In the genomic region with DNA sequence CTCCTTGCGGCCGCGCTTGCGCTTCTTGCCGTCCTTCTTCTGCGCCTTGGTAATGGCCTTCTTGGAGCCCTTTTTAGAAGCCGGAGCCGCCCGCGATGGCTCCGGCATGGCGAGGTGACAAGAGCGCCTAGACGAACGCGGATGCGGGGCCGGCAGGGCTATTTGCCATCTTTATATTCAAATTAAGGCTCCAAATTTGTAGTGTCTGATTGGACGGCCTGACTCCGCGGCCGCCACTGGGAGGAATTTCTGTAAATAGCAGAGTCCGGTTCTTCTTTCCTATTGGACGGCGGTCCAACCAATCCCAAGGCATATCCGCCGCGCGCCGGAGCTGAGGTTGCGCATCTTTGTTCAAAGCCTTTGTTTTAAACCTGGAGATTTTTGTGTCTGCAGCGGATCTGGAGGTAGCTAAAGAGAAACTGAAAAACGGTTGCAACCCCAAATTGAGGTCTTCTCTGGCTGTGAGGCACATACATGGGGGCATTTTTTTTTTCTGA, we compare ENCODE assay signal across 8 cellular contexts. TPM values are rescaled to one million over a fixed set of nuclear protein-coding genes. Genes with fewer than 3 reads are reported as not detected.
DNase-seq lines count a peak whose midpoint lies in the region; ATAC-seq and TF ChIP-seq lines count a peak whose summit lies in the region.

No MANE protein-coding gene starts in this region.

- intact Hi-C loops in mammary epithelial cell (cut with micrococcal nuclease), result no loop called here

- no peak overlapping the region for H3K9ac ChIP-seq in mammary epithelial cell (ENCODE audit: insufficient read depth, low read length)

- H3K9me3 ChIP-seq in mammary epithelial cell (replicated peaks; ENCODE audit: insufficient read depth, low read length), result no peaks in the 10 kb centered on the region

- peak; percentile 82 for DNase-seq in DMS79 (lab: John Stamatoyannopoulos, UW)
- DNase-seq in NAMALWA (ENCODE audit: low spot score), result peak; percentile 92
- peak; percentile 41 for DNase-seq in mammary epithelial cell
- peak; percentile 85 to 89 (median 85) for DNase-seq in immature natural killer cell
- peak; percentile 60 to 62 for DNase-seq in stimulated activated CD4-positive, alpha-beta T cell treated with anti-CD3 and anti-CD28 coated beads, Interleukin-1b, Interleukin-23, amount 100 ng/mL, for 1 hour (ENCODE audit: low read depth in 2 of 2)
- no peak for DNase-seq in LoVo (ENCODE audit: low spot score)

- H3K27ac ChIP-seq in mammary epithelial cell (ENCODE audit: insufficient read depth, low read depth, low read length), result no peak overlapping the region

- no peaks in the 10 kb centered on the region for H4K20me1 ChIP-seq in mammary epithelial cell (ENCODE audit: insufficient read depth, low read length)

- BruUV-seq in mammary epithelial cell (replicated peaks; lab: Mats Ljungman, UMichigan), result no TSS peak

- no peaks in the 10 kb centered on the region for H3K79me2 ChIP-seq in mammary epithelial cell (ENCODE audit: insufficient read depth, low read length)

- H3K4me2 ChIP-seq in mammary epithelial cell (ENCODE audit: insufficient read depth, low read depth, low read length), result peak overlapping the region; percentile 63

- H3K9me3 Mint-ChIP-seq in immature natural killer cell, result no peaks in the 10 kb centered on the region

- WGBS in mammary epithelial cell (ENCODE audit: low coverage, missing lambda C conversion rate), result 3% methylated on average over 32 of the region's 33 CpGs

- peak overlapping the region; percentile 0 to 87 (median 72) for H3K27ac Mint-ChIP-seq in immature natural killer cell

- peak; percentile 84 for ATAC-seq in GM21619 (IDR thresholded peaks at IDR 0.05; ENCODE audit: unreplicated experiment)

- in situ Hi-C loops in mammary epithelial cell (cut with MboI; ENCODE audit: low sequenced_read_pairs in 2 of 2), result no loop called here

- dilution Hi-C loops in mammary epithelial cell (cut with HindIII; ENCODE audit: low sequenced_read_pairs), result loop anchor here (10.0 kb wide), 1 partner anchor 280 kb away; no protein-coding TSS in a partner anchor

- H2AFZ ChIP-seq in mammary epithelial cell (ENCODE audit: low read depth, low read length), result peak overlapping the region; percentile 69

- CTCF ChIA-PET in mammary epithelial cell (lab: Charles Lee; ENCODE audit: low non-redundant PET), result interaction anchor here (0.6 kb wide), 1 partner anchor 199 kb away, joined by 4 read pairs; no protein-coding TSS in a partner anchor

- H3K4me3 Mint-ChIP-seq in immature natural killer cell, result peak overlapping the region; percentile 82 to 87 (median 84)

- H3K27me3 ChIP-seq in mammary epithelial cell (ENCODE audit: insufficient read depth, low read length), result peaks cover 11% of the 10 kb centered on the region

- TF ChIP-seq CTCF in WI38 (IDR thresholded peaks at IDR 0.05; ENCODE audit: low read depth, low read length), result no peak
- no peak for TF ChIP-seq CTCF in mammary epithelial cell (conservative IDR thresholded peaks at IDR 0.05 in 1 of 2, IDR thresholded peaks at IDR 0.05 in 1 of 2; ENCODE audit: extremely low read depth in 1 of 2, insufficient read depth in 1 of 2, low read depth in 1 of 2, low read length in 2 of 2)

- peaks cover under 1 to 18% (median 11%) of the 10 kb centered on the region in 3 donors for H3K27me3 Mint-ChIP-seq in immature natural killer cell (ENCODE audit: low read depth in 3 of 3)

- H3K4me1 Mint-ChIP-seq in immature natural killer cell, result peaks cover 50 to 59% of the 10 kb centered on the region in 2 donors

- no peaks in the 10 kb centered on the region for H3K36me3 ChIP-seq in mammary epithelial cell (ENCODE audit: insufficient read depth, low read length)

- H3K4me3 ChIP-seq in WI38 (ENCODE audit: low read depth, low read length), result peak overlapping the region; percentile 25
- H3K4me3 ChIP-seq in mammary epithelial cell (replicated peaks in 1 of 3; ENCODE audit: insufficient read depth in 1 of 3, low read depth in 2 of 3, low read length in 3 of 3), result peak overlapping the region in 2 of 3 experiments; percentile 23 to 40

- peaks cover 13% of the 10 kb centered on the region for H3K4me1 ChIP-seq in mammary epithelial cell (ENCODE audit: insufficient read depth, low read length)

- H3K36me3 Mint-ChIP-seq in immature natural killer cell, result no peaks in the 10 kb centered on the region

RNA-seq across cellular contexts. Expression of a gene that starts 22.6 kb away (rescaled TPM):
- 100 to 1,000 TPM in 1 of 2 donors, 10 to 100 TPM in 1; 86.5 to 136 TPM for total RNA-seq in mammary epithelial cell
- polyA plus RNA-seq in mammary epithelial cell, result 89.0 TPM
- 113 TPM for polyA minus RNA-seq in mammary epithelial cell
- 10 to 100 TPM; 13.9 to 42.4 (median 24.8) TPM for polyA plus RNA-seq in immature natural killer cell

RNA-seq across cellular contexts. Expression of a gene that starts 47.9 kb away (rescaled TPM):
- 1 to 10 TPM; 1.9 to 6.7 TPM for total RNA-seq in mammary epithelial cell
- polyA plus RNA-seq in mammary epithelial cell (0.27 TPM), immature natural killer cell (1 to 10 TPM in 1 of 3 donors, under 1 TPM in 1, not detected in 1; 0.53 to 1.7 TPM)
- polyA minus RNA-seq in mammary epithelial cell, result not detected

RNA-seq across cellular contexts. Expression of a gene that starts 57.9 kb away (rescaled TPM):
- 10 to 100 TPM; 29.8 to 39.6 TPM for total RNA-seq in mammary epithelial cell
- 17.3 TPM for polyA plus RNA-seq in mammary epithelial cell
- polyA minus RNA-seq in mammary epithelial cell, result 34.0 TPM
- polyA plus RNA-seq in immature natural killer cell, result 10 to 100 TPM in 2 of 3 donors, 1 to 10 TPM in 1; 8.8 to 27.3 (median 10.7) TPM
